1 cellular context compared by ENCODE assay signal in the genomic region with DNA sequence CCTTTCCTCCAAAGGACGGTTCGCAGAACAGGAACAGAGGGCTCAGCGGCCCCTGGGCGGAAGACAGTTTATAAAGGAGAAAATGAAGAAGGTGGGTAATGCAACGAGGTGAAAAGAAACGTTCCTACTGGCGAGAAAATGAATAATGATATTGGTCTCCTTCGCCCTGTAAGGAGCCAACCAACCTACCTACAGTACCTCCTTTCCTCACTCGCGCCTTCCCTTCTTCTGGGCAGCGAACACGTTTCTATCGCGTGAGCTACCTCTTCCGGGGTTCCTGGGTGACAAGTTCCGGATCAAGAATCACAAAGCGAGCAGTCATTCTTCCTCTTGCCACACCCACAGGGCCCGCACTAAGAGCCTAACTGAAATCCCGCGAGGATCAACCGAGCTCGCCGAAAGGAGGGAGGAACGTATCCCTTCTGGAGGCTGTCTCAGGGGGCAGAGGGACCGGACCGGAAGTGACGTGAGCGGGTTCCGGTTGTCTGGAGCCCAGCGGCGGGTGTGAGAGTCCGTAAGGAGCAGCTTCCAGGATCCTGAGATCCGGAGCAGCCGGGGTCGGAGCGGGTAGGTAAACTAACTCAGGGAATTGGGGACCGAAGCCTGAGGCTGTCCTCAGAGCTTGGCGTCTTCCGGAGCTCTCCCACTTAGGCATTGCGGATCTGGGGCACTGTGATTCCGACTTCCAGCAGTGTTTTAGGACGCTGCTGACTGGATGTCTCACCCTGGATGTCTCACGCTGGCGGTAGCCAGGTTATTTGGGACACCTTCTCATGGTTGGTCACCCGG.
TF ChIP-seq lines count a peak whose summit lies in the region.

PTRH2 (minus strand) TSS at position 249 of the 789 bp plus-strand sequence. CDS start 9,452 bp downstream, outside the sequence.
VMP1 (plus strand) TSS at position 473 of the 789 bp plus-strand sequence. CDS start 23,793 bp downstream, outside the sequence.

TF ChIP-seq in HepG2, 621 proteins besides CTCF, POLR2A, EP300 and RAD21 (continued from another document and continues in another):
- TF ChIP-seq ZNF619 (CRISPR knock-in tag; IDR thresholded peaks at IDR 0.05) (0 out of 2 replicates have a peak, but pooled peaks have one; percentile 62), ERF (CRISPR knock-in tag; IDR thresholded peaks at IDR 0.05) (peak; percentile 97), POLR2AphosphoS2 (IDR thresholded peaks at IDR 0.05; ENCODE audit: low read depth, low read length) (peak; percentile 97), ZEB1 (IDR thresholded peaks at IDR 0.05; ENCODE audit: insufficient replicate concordance, low read depth) (peak; percentile 74), ZSCAN22 (CRISPR knock-in tag; IDR thresholded peaks at IDR 0.05) (no peak), NFKBIZ (CRISPR knock-in tag; IDR thresholded peaks at IDR 0.05) (peak; percentile 73; the same call in 1 of the 2 replicates), ZNF552 (CRISPR knock-in tag; IDR thresholded peaks at IDR 0.05; ENCODE audit: borderline replicate concordance) (no peak; the same call in 1 of the 2 replicates), ZFP41 (CRISPR knock-in tag; IDR thresholded peaks at IDR 0.05; ENCODE audit: borderline replicate concordance) (peak; percentile 22; the same call in 1 of the 2 replicates), ZNF558 (CRISPR knock-in tag; IDR thresholded peaks at IDR 0.05; ENCODE audit: borderline replicate concordance) (no peak), AGO2 (optimal IDR thresholded peaks at IDR 0.05; ENCODE audit: low read depth, low read length) (no peak), ZNF446 (CRISPR knock-in tag; IDR thresholded peaks at IDR 0.05) (no peak), ZNF557 (CRISPR knock-in tag; IDR thresholded peaks at IDR 0.05) (no peak), PHB2 (IDR thresholded peaks at IDR 0.05; ENCODE audit: partially characterized antibody) (no peak), PRDM10 (CRISPR knock-in tag; IDR thresholded peaks at IDR 0.05; ENCODE audit: low read depth) (peak; percentile 81; the same call in 1 of the 2 replicates), GFI1 (CRISPR knock-in tag; IDR thresholded peaks at IDR 0.05; ENCODE audit: borderline replicate concordance) (no peak), TAF15 (IDR thresholded peaks at IDR 0.05; ENCODE audit: low read depth, low read length, poor library complexity, severe bottlenecking) (no peak), KLF16 (CRISPR knock-in tag; IDR thresholded peaks at IDR 0.05) (peak in 1 of 2 experiments; percentile 95; a peak in 2 of 4 replicates), ZNF260 (CRISPR knock-in tag; IDR thresholded peaks at IDR 0.05; ENCODE audit: borderline replicate concordance, low read depth) (no peak), ZNF326 (CRISPR knock-in tag; IDR thresholded peaks at IDR 0.05; ENCODE audit: borderline replicate concordance) (no peak), HDAC1 (CRISPR knock-in tag; IDR thresholded peaks at IDR 0.05) (peak; percentile 78), ZNF382 (CRISPR knock-in tag; IDR thresholded peaks at IDR 0.05; ENCODE audit: borderline replicate concordance) (no peak), SNAPC4 (CRISPR knock-in tag; IDR thresholded peaks at IDR 0.05) (0 out of 2 replicates have a peak, but pooled peaks have one; percentile 82), TBP (CRISPR knock-in tag; IDR thresholded peaks at IDR 0.05) (no peak), ZNF530 (CRISPR knock-in tag; IDR thresholded peaks at IDR 0.05; ENCODE audit: low read depth) (no peak), FOXP4 (CRISPR knock-in tag; IDR thresholded peaks at IDR 0.05) (peak; percentile 52), ZNF547 (CRISPR knock-in tag; IDR thresholded peaks at IDR 0.05) (peak; percentile 24), ZNF564 (CRISPR knock-in tag; IDR thresholded peaks at IDR 0.05) (no peak; the same call in 1 of the 2 replicates), TGIF2 (CRISPR knock-in tag; IDR thresholded peaks at IDR 0.05) (peak; percentile 96)
- TF ChIP-seq, protein P1, sequence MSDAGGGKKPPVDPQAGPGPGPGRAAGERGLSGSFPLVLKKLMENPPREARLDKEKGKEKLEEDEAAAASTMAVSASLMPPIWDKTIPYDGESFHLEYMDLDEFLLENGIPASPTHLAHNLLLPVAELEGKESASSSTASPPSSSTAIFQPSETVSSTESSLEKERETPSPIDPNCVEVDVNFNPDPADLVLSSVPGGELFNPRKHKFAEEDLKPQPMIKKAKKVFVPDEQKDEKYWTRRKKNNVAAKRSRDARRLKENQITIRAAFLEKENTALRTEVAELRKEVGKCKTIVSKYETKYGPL (CRISPR knock-in tag; IDR thresholded peaks at IDR 0.05): peak; percentile 58; the same call in 1 of the 2 replicates
- TF ChIP-seq, protein P2, sequence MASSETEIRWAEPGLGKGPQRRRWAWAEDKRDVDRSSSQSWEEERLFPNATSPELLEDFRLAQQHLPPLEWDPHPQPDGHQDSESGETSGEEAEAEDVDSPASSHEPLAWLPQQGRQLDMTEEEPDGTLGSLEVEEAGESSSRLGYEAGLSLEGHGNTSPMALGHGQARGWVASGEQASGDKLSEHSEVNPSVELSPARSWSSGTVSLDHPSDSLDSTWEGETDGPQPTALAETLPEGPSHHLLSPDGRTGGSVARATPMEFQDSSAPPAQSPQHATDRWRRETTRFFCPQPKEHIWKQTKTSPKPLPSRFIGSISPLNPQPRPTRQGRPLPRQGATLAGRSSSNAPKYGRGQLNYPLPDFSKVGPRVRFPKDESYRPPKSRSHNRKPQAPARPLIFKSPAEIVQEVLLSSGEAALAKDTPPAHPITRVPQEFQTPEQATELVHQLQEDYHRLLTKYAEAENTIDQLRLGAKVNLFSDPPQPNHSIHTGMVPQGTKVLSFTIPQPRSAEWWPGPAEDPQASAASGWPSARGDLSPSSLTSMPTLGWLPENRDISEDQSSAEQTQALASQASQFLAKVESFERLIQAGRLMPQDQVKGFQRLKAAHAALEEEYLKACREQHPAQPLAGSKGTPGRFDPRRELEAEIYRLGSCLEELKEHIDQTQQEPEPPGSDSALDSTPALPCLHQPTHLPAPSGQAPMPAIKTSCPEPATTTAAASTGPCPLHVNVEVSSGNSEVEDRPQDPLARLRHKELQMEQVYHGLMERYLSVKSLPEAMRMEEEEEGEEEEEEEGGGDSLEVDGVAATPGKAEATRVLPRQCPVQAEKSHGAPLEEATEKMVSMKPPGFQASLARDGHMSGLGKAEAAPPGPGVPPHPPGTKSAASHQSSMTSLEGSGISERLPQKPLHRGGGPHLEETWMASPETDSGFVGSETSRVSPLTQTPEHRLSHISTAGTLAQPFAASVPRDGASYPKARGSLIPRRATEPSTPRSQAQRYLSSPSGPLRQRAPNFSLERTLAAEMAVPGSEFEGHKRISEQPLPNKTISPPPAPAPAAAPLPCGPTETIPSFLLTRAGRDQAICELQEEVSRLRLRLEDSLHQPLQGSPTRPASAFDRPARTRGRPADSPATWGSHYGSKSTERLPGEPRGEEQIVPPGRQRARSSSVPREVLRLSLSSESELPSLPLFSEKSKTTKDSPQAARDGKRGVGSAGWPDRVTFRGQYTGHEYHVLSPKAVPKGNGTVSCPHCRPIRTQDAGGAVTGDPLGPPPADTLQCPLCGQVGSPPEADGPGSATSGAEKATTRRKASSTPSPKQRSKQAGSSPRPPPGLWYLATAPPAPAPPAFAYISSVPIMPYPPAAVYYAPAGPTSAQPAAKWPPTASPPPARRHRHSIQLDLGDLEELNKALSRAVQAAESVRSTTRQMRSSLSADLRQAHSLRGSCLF (CRISPR knock-in tag; IDR thresholded peaks at IDR 0.05; ENCODE audit: borderline replicate concordance): 0 out of 2 replicates have a peak, but pooled peaks have one; percentile 28
- TF ChIP-seq, protein P3, sequence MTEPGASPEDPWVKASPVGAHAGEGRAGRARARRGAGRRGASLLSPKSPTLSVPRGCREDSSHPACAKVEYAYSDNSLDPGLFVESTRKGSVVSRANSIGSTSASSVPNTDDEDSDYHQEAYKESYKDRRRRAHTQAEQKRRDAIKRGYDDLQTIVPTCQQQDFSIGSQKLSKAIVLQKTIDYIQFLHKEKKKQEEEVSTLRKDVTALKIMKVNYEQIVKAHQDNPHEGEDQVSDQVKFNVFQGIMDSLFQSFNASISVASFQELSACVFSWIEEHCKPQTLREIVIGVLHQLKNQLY (CRISPR knock-in tag; IDR thresholded peaks at IDR 0.05): peak; percentile 97
- TF ChIP-seq, protein P4, sequence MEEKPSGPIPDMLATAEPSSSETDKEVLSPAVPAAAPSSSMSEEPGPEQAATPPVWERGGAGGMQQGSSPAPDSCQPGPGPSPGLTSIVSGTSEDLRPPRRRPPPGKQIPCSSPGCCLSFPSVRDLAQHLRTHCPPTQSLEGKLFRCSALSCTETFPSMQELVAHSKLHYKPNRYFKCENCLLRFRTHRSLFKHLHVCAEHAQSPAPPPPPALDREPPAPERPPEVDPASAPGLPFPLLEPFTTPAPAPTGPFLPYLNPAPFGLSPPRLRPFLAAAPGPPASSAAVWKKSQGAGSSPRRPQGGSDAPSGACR (CRISPR knock-in tag; IDR thresholded peaks at IDR 0.05): no peak; the same call in 1 of the 2 replicates
- TF ChIP-seq, protein P5, sequence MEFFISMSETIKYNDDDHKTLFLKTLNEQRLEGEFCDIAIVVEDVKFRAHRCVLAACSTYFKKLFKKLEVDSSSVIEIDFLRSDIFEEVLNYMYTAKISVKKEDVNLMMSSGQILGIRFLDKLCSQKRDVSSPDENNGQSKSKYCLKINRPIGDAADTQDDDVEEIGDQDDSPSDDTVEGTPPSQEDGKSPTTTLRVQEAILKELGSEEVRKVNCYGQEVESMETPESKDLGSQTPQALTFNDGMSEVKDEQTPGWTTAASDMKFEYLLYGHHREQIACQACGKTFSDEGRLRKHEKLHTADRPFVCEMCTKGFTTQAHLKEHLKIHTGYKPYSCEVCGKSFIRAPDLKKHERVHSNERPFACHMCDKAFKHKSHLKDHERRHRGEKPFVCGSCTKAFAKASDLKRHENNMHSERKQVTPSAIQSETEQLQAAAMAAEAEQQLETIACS (CRISPR knock-in tag; IDR thresholded peaks at IDR 0.05): no peak
